1 cellular context compared by ENCODE assay signal in genomic region chr15:93055211-93055763, GRCh38.
TF ChIP-seq lines count a peak whose summit lies in the region.

No MANE protein-coding gene starts in this region.

TF ChIP-seq in H1, 55 proteins besides CTCF, POLR2A, EP300 and RAD21:
- no peak for TF ChIP-seq KDM5A (IDR thresholded peaks at IDR 0.05; ENCODE audit: low read length)
- no peak for TF ChIP-seq SP1 (IDR thresholded peaks at IDR 0.05; ENCODE audit: low read depth, low read length)
- no peak for TF ChIP-seq SUZ12 (IDR thresholded peaks at IDR 0.05; ENCODE audit: low read length)
- TF ChIP-seq ZNF274 (IDR thresholded peaks at IDR 0.05; ENCODE audit: borderline replicate concordance, extremely low read depth, low read length), result no peak
- no peak for TF ChIP-seq SIN3A (conservative IDR thresholded peaks at IDR 0.05 in 1 of 2, IDR thresholded peaks at IDR 0.05 in 1 of 2; ENCODE audit: low read depth in 1 of 2, low read length in 2 of 2)
- no peak for TF ChIP-seq YY1 (IDR thresholded peaks at IDR 0.05; ENCODE audit: low read depth, low read length)
- TF ChIP-seq GTF2F1 (IDR thresholded peaks at IDR 0.05; ENCODE audit: borderline replicate concordance, low read depth, low read length), result no peak
- no peak for TF ChIP-seq BCL11A (IDR thresholded peaks at IDR 0.05; ENCODE audit: low read depth in 2 of 2, low read length in 2 of 2)
- no peak for TF ChIP-seq TAF1 (IDR thresholded peaks at IDR 0.05; ENCODE audit: low read depth, low read length)
- no peak for TF ChIP-seq CBX5 (IDR thresholded peaks at IDR 0.05; ENCODE audit: low read depth, low read length)
- TF ChIP-seq SIRT6 (IDR thresholded peaks at IDR 0.05; ENCODE audit: low read length), result no peak
TF ChIP-seq in H1: peak in this region for 0.
